Comparison of ENCODE assay signal across 7 cellular contexts in the genomic region with DNA sequence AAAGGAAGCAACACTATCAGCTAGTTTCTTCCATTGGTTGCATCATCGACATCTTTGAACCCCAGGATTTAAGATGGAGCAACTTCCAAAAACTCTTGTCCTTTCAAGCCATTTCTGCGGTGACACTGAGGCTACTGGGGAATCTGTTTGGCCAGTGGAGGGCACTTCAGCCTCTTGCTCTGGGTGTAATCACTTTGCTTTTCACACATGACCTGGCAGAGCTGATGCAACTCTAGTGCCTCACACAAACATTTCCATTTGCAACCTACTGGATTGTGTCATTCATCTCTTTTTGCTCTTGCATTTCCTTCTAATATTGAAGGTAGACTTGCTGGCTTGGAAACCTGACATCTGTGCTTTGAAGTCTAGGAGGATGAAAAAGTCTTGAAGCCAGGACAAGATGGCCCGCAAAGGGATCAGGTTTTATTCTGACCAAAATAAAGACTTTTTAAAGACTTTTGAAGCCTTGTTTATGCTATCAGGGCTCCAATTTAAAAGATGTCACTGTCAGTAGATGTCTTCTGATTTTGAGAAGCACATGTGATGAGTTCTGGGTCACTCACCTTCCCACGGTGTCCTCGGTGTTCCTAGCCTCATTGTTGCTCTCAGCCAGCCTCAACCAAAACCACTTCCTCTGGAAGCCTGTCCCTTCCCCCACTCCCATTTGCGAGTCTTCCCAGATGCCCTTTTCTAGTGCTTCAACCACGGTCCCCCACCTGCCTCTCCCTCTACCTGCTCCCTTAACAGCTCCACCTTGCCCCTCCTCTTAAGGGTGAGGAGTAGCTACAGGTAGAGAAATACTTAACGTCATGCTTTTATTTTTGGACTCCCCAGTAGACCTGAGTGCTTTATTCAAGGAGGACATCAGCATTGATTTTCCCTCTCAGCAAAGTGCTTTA.
DNase-seq lines count a peak whose midpoint lies in the region; ATAC-seq and TF ChIP-seq lines count a peak whose summit lies in the region.

No MANE protein-coding gene starts in this region.

- no peaks in the 10 kb centered on the region for H3K36me3 Mint-ChIP-seq in effector memory CD8-positive, alpha-beta T cell (ENCODE audit: insufficient read depth)

- intact Hi-C loops in left lung (cut with DNase I): no loop called here

- peaks cover 50 to 67% of the 10 kb centered on the region in 2 donors for H3K27me3 Mint-ChIP-seq in effector memory CD8-positive, alpha-beta T cell

- H3K36me3 ChIP-seq in left lung: no peaks in the 10 kb centered on the region

- peak in 1 of 2 donors; percentile 22 for TF ChIP-seq CTCF in left lung (IDR thresholded peaks at IDR 0.05)

- H3K9me3 Mint-ChIP-seq in effector memory CD8-positive, alpha-beta T cell: no peaks in the 10 kb centered on the region

- peak overlapping the region in 1 of 2 donors; percentile 23 for H3K4me3 Mint-ChIP-seq in effector memory CD8-positive, alpha-beta T cell

- H3K4me1 Mint-ChIP-seq in effector memory CD8-positive, alpha-beta T cell (ENCODE audit: low read depth in 2 of 2): peaks cover 4 to 9% of the 10 kb centered on the region in 2 donors

- DNase-seq in G401 (ENCODE audit: low spot score) (peak; percentile 48), NCI-H460 (ENCODE audit: extremely low read depth, low read depth) (peak; percentile 96), caudate nucleus (lab: John Stamatoyannopoulos, UW) (peak in 39 of 61 donors; percentile 1 to 51 (median 12)), left lung (peak in 1 of 2 donors; percentile 57)
- DNase-seq in effector memory CD8-positive, alpha-beta T cell: no peak
- DNase-seq in central memory CD4-positive, alpha-beta T cell: no peak

- in situ Hi-C loops in G401 (cut with HindIII; ENCODE audit: low sequenced_read_pairs): no loop called here

- ATAC-seq in HG02759 (IDR thresholded peaks at IDR 0.05; ENCODE audit: unreplicated experiment) (peak; percentile 73), left lung (peak; percentile 89)
- ATAC-seq in effector memory CD8-positive, alpha-beta T cell (replicated peaks): no peak

- no peak overlapping the region for H3K4me3 ChIP-seq in left lung

- no peak overlapping the region for H3K27ac Mint-ChIP-seq in effector memory CD8-positive, alpha-beta T cell

- no peak overlapping the region for H3K27ac ChIP-seq in caudate nucleus (ENCODE audit: low read depth, low read length)
- H3K27ac ChIP-seq in left lung: no peak overlapping the region

- H3K4me1 ChIP-seq in left lung: peaks cover 0 to 9% of the 10 kb centered on the region in 2 donors

- H3K9me3 ChIP-seq in left lung: no peaks in the 10 kb centered on the region

- H3K27me3 ChIP-seq in left lung: no peaks in the 10 kb centered on the region

Comparison
In these comparisons a context has a peak if more than half of its experiments do, and no peak if none do; other contexts are left out.
1. DNase-seq: peak in G401 (single experiment), NCI-H460 (single experiment) and caudate nucleus (39 of 61); none in effector memory CD8-positive, alpha-beta T cell (0 of 3) and central memory CD4-positive, alpha-beta T cell (single experiment).